29 cellular contexts compared by ENCODE assay signal in the genomic region with DNA sequence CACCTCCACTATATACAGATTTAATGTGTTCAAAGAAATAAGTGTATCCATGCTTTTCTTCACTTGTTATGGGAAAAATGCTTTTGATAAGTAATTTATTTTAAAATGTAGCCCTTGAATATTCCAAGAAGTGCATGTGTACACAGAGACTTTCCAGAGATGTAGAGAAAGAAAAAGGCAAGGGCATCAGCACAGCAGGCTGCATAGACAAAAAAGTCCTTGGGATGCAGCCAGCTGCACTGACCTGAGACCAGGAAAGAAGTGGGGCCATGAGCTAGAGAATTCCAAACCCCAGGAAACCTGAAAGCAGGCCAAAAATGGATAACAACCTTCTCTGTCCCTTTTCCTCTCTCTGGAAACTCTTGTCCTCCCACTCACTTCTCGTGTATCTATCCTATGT. TPM values are rescaled to one million over a fixed set of nuclear protein-coding genes. Genes with fewer than 3 reads are reported as not detected.
"Had no signal": no experiment of that assay in that cellular context is flagged by ENCODE, and none has a peak within 500 bp of the region (broad histone marks: within the 10 kb centered on the region; RNA-seq: fewer than 3 reads in every experiment).

No MANE protein-coding gene starts in this region.

- H3K36me3 ChIP-seq: colonic mucosa, esophagus muscularis mucosa, esophagus squamous epithelium, gastrocnemius medialis, gastroesophageal sphincter, heart left ventricle, heart right ventricle had no signal

- H3K9me3 Mint-ChIP-seq: dendritic cell treated with granulocyte-macrophage colony-stimulating factor and Interleukin-4, amounts not matched to agents 40 ng/mL and 50 ng/mL, for 4 days; effector memory CD8-positive, alpha-beta T cell; endodermal cell had no signal

- H3K27ac ChIP-seq: colonic mucosa, coronary artery, dorsolateral prefrontal cortex, epithelial cell of prostate, esophagus muscularis mucosa, esophagus squamous epithelium, foreskin keratinocyte, gastrocnemius medialis, gastroesophageal sphincter, heart left ventricle, heart right ventricle had no signal

- DNase-seq: colonic mucosa; cortex of kidney; dermis blood vessel endothelial cell; dorsolateral prefrontal cortex; effector CD4-positive, alpha-beta T cell; effector CD8-positive, alpha-beta T cell; effector memory CD4-positive, alpha-beta T cell; effector memory CD8-positive, alpha-beta T cell; endodermal cell; erythroblast; esophagus squamous epithelium; foreskin fibroblast; foreskin keratinocyte; foreskin melanocyte; gastrocnemius medialis; glutamatergic neuron; head of caudate nucleus; heart left ventricle; heart right ventricle had no signal

- H3K4me3 ChIP-seq: colonic mucosa, coronary artery, dorsolateral prefrontal cortex, esophagus muscularis mucosa, esophagus squamous epithelium, gastrocnemius medialis, gastroesophageal sphincter, heart left ventricle, heart right ventricle had no signal

- H3K9me3 ChIP-seq: colonic mucosa, esophagus muscularis mucosa, esophagus squamous epithelium, gastrocnemius medialis, gastroesophageal sphincter, heart left ventricle, heart right ventricle had no signal

- ATAC-seq: effector memory CD8-positive, alpha-beta T cell; esophagus mucosa; foreskin keratinocyte; gastrocnemius medialis; gastroesophageal sphincter; heart left ventricle; heart right ventricle had no signal

- FAIRE-seq: colon, endometrium, endothelial cell of umbilical vein, frontal cortex had no signal

- H3K27ac Mint-ChIP-seq: dendritic cell treated with granulocyte-macrophage colony-stimulating factor and Interleukin-4, amounts not matched to agents 40 ng/mL and 50 ng/mL, for 4 days; effector memory CD8-positive, alpha-beta T cell; endodermal cell had no signal

- H3K27me3 Mint-ChIP-seq: dendritic cell treated with granulocyte-macrophage colony-stimulating factor and Interleukin-4, amounts not matched to agents 40 ng/mL and 50 ng/mL, for 4 days; effector memory CD8-positive, alpha-beta T cell had no signal

- H3K27me3 ChIP-seq: colonic mucosa, esophagus muscularis mucosa, esophagus squamous epithelium, foreskin keratinocyte, gastrocnemius medialis, gastroesophageal sphincter, heart left ventricle, heart right ventricle had no signal

- H3K4me3 Mint-ChIP-seq: dendritic cell treated with granulocyte-macrophage colony-stimulating factor and Interleukin-4, amounts not matched to agents 40 ng/mL and 50 ng/mL, for 4 days; effector memory CD8-positive, alpha-beta T cell; endodermal cell had no signal

- H3K4me1 ChIP-seq: colonic mucosa, esophagus muscularis mucosa, esophagus squamous epithelium, gastrocnemius medialis, gastroesophageal sphincter had no signal

RNA-seq across cellular contexts. Expression of gene PRDM8, which starts 51.6 kb away (rescaled TPM):
- total RNA-seq: endodermal cell had no signal
